8 cellular contexts compared by ENCODE assay signal in genomic region chr14:31025335-31026075, GRCh38.
A peak's percentile ranks its signal among the peaks of the same experiment; 100 is the strongest.
DNase-seq lines count a peak whose midpoint lies in the region; ATAC-seq and TF ChIP-seq lines count a peak whose summit lies in the region.

Gene AP4S1, plus strand, starts transcription at chr14:31025649. Its CDS starts 40,548 bp downstream, at chr14:31066197.

- TF ChIP-seq CTCF in GM10266 (IDR thresholded peaks at IDR 0.05; ENCODE audit: control insufficient read depth, insufficient read depth, low read depth, missing control alignments): no peak
- TF ChIP-seq CTCF in epithelial cell of esophagus (IDR thresholded peaks at IDR 0.05; ENCODE audit: insufficient read depth, low read depth, low read length, missing control alignments): no peak

- peak within 1 kb of the TSS; percentile 96 to 98 for H3K27ac ChIP-seq in mucosa of rectum (ENCODE audit: low read depth in 2 of 2, low read length in 2 of 2)

- ATAC-seq in HG02798 (IDR thresholded peaks at IDR 0.05; ENCODE audit: poor library complexity, unreplicated experiment): peak; percentile 17

- peaks cover 7 to 13% of the 10 kb centered on the region in 2 donors for H3K4me1 ChIP-seq in mucosa of rectum (ENCODE audit: control insufficient read depth in 2 of 2, insufficient read depth in 2 of 2, low read length in 2 of 2)

- no peaks in the 10 kb centered on the region for H3K27me3 ChIP-seq in mucosa of rectum (ENCODE audit: control insufficient read depth in 2 of 2, insufficient read depth in 2 of 2, low read length in 2 of 2)

- peak; percentile 36 for DNase-seq in GM10266 (ENCODE audit: extremely low spot score)
- DNase-seq in NCI-H82 (lab: John Stamatoyannopoulos, UW): peak; percentile 50
- peak; percentile 34 for DNase-seq in activated T-cell treated with anti-CD3 and anti-CD28 coated beads for 1 hour (ENCODE audit: low read depth)
- DNase-seq in epithelial cell of esophagus (ENCODE audit: low read depth): peak; percentile 23
- DNase-seq in stimulated activated CD8-positive, alpha-beta memory T cell treated with anti-CD3 and anti-CD28 coated beads, Interleukin-7, amount 100 ng/mL, for 1 hour (ENCODE audit: low read depth in 2 of 2): peak; percentile 4 to 13
- no peak for DNase-seq in SKM-1 treated with dmso at 0.1 percent for 144 hours (lab: John Stamatoyannopoulos, UW; ENCODE audit: unreplicated experiment)

- H3K4me3 ChIP-seq in epithelial cell of esophagus (ENCODE audit: low read length): peak within 1 kb of the TSS; percentile 86
- H3K4me3 ChIP-seq in mucosa of rectum (ENCODE audit: low read length in 2 of 2): peak within 1 kb of the TSS; percentile 92 to 93

- H3K36me3 ChIP-seq in mucosa of rectum (ENCODE audit: control insufficient read depth in 2 of 2, insufficient read depth in 2 of 2, low read length in 2 of 2): peaks cover 0 to 6% of the 10 kb centered on the region in 2 donors

- H3K9ac ChIP-seq in mucosa of rectum (ENCODE audit: low read depth in 1 of 2, low read length in 2 of 2): peak within 1 kb of the TSS; percentile 94 to 95

- H3K9me3 ChIP-seq in mucosa of rectum (ENCODE audit: control insufficient read depth in 2 of 2, low read length in 2 of 2): no peaks in the 10 kb centered on the region
